Comparison of ENCODE assay signal across 9 cellular contexts in the genomic region with DNA sequence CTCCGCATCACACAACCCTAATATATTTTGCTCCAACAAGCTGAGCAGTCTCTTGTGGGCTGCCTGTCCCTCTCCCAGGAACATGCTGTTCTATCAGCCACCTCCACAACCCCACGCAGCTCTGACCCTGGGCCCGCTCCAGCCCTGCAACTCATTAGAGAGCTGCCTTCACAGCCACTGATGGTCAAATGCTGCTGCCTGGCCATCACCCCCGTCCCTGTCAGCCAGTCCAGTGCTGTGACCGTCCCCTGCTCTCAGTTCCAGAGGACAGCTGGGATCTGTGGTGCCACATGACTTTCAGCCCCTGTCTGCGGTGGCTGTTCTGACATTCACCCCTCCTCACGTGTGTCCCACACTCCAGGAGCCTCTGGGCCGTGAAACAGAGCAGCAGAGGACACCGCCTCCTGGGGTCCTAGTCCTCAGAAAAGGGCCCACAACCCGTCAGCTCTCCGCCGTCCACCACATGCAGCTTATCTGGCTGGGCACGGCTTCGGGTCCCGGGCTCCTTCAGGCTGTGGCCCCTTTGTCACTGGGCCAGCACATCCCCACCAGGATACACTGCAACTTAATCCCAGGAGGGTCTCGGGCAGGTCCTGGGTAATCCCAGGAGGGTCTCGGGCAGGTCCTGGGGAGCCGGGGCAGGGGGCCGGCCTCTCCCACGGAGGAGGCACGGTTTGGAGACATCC. TPM values are rescaled to one million over a fixed set of nuclear protein-coding genes. Genes with fewer than 3 reads are reported as not detected.
DNase-seq lines count a peak whose midpoint lies in the region; FAIRE-seq and TF ChIP-seq lines count a peak whose summit lies in the region.
"Had no signal": no experiment of that assay in that cellular context is flagged by ENCODE, and none has a peak within 500 bp of the region (broad histone marks: within the 10 kb centered on the region; RNA-seq: fewer than 3 reads in every experiment).

No MANE protein-coding gene starts in this region.

- no peaks in the 10 kb centered on the region for H3K27me3 Mint-ChIP-seq in activated T-cell treated with anti-CD3 and anti-CD28 coated beads, Interleukin-2, amount 50 U/mL, for 24 hours

- peaks cover 3% of the 10 kb centered on the region for H3K36me3 Mint-ChIP-seq in activated T-cell treated with anti-CD3 and anti-CD28 coated beads, Interleukin-2, amount 50 U/mL, for 24 hours (ENCODE audit: low read depth)

- H3K36me3 ChIP-seq in mucosa of stomach (ENCODE audit: control insufficient read depth, insufficient read depth, low read length) (no peaks in the 10 kb centered on the region), tibial nerve (no peaks in the 10 kb centered on the region)

- no peaks in the 10 kb centered on the region for H3K9me3 Mint-ChIP-seq in activated T-cell treated with anti-CD3 and anti-CD28 coated beads, Interleukin-2, amount 50 U/mL, for 24 hours

- peak overlapping the region; percentile 77 for H3K27ac Mint-ChIP-seq in activated T-cell treated with anti-CD3 and anti-CD28 coated beads, Interleukin-2, amount 50 U/mL, for 24 hours

- TF ChIP-seq POLR2A in tibial nerve (IDR thresholded peaks at IDR 0.05) = peak in 1 of 2 donors; percentile 40

- H3K27ac ChIP-seq in coronary artery (peak overlapping the region; percentile 76 to 92), tibial nerve (peak overlapping the region; percentile 91 to 98 (median 96))

- no peak for FAIRE-seq in RCC 7860 (lab: Jason Lieb, UNC)
- FAIRE-seq: endometrium had no signal

- peaks cover 7% of the 10 kb centered on the region for H3K27me3 ChIP-seq in mucosa of stomach (ENCODE audit: control insufficient read depth, insufficient read depth, low read length)
- H3K27me3 ChIP-seq in tibial nerve = peaks cover 0 to 7% of the 10 kb centered on the region in 2 donors

- 64 to 76% methylated on average over 21 of the region's 21 CpGs for WGBS in tibial nerve, 2 donors

- H3K4me1 Mint-ChIP-seq in activated T-cell treated with anti-CD3 and anti-CD28 coated beads, Interleukin-2, amount 50 U/mL, for 24 hours (ENCODE audit: low read depth) = peaks cover 49% of the 10 kb centered on the region

- peak in 1 of 2 donors; percentile 91 for TF ChIP-seq EP300 in tibial nerve (IDR thresholded peaks at IDR 0.05)

- H3K9me3 ChIP-seq in mucosa of stomach (ENCODE audit: control insufficient read depth, low read length) (no peaks in the 10 kb centered on the region), tibial nerve (no peaks in the 10 kb centered on the region)

- H3K9ac ChIP-seq in mucosa of stomach (ENCODE audit: low read length) = peak overlapping the region; percentile 70

- H3K4me3 ChIP-seq in coronary artery = peak overlapping the region; percentile 77
- H3K4me3 ChIP-seq in mucosa of stomach (ENCODE audit: low read length) = no peak overlapping the region
- H3K4me3 ChIP-seq in tibial nerve = peak overlapping the region in 1 of 4 donors; percentile 60

- TF ChIP-seq CTCF in coronary artery (IDR thresholded peaks at IDR 0.05) (no peak), tibial nerve (IDR thresholded peaks at IDR 0.05) (peak in 2 of 5 experiments; percentile 17 to 28)

- H3K4me1 ChIP-seq in mucosa of stomach (ENCODE audit: control insufficient read depth, insufficient read depth, low read length) (peaks cover 60% of the 10 kb centered on the region), tibial nerve (peaks cover 0 to 89% (median 61%) of the 10 kb centered on the region in 4 donors)

- DNase-seq in activated T-cell treated with anti-CD3 and anti-CD28 coated beads, Interleukin-2, amount 50 U/mL, for 24 hours = peak; percentile 41
- no peak for DNase-seq in activated T-cell treated with anti-CD3 and anti-CD28 coated beads, Interleukin-2, amount 50 U/mL, for 48 hours
- no peak for DNase-seq in coronary artery (ENCODE audit: low spot score)
- DNase-seq in tibial nerve (ENCODE audit: low spot score in 2 of 2) = peak; percentile 74 to 75
- no peak for DNase-seq in LoVo (ENCODE audit: low spot score)
- DNase-seq in RCC 7860 (ENCODE audit: low spot score) = no peak
- DNase-seq in dedifferentiated amniotic fluid mesenchymal stem cell (ENCODE audit: extremely low spot score) = no peak

- H3K4me3 Mint-ChIP-seq in activated T-cell treated with anti-CD3 and anti-CD28 coated beads, Interleukin-2, amount 50 U/mL, for 24 hours = peak overlapping the region; percentile 76

RNA-seq across cellular contexts. Expression of gene CRELD2, which starts 14.9 kb away (rescaled TPM):
- 10 to 100 TPM; 44.8 to 80.4 (median 65.1) TPM for total RNA-seq in tibial nerve

RNA-seq across cellular contexts. Expression of gene ALG12, which starts 15.1 kb away (rescaled TPM):
- total RNA-seq in tibial nerve = 10 to 100 TPM in 3 of 4 donors, 1 to 10 TPM in 1; 9.0 to 17.4 (median 14.5) TPM

RNA-seq across cellular contexts. Expression of gene PIM3, which starts 27.2 kb away (rescaled TPM):
- 100 to 1,000 TPM in 3 of 4 donors, 10 to 100 TPM in 1; 98.3 to 138 (median 119) TPM for total RNA-seq in tibial nerve

Comparison
In these comparisons a context has a peak if more than half of its experiments do, and no peak if none do; other contexts are left out.
1. DNase-seq: peak in activated T-cell treated with anti-CD3 and anti-CD28 coated beads, Interleukin-2, amount 50 U/mL, for 24 hours (single experiment) and tibial nerve (2 of 2); none in activated T-cell treated with anti-CD3 and anti-CD28 coated beads, Interleukin-2, amount 50 U/mL, for 48 hours (0 of 2), coronary artery (single experiment), LoVo (single experiment), RCC 7860 (single experiment) and dedifferentiated amniotic fluid mesenchymal stem cell (single experiment).